14 cellular contexts compared by ENCODE assay signal in the genomic region with DNA sequence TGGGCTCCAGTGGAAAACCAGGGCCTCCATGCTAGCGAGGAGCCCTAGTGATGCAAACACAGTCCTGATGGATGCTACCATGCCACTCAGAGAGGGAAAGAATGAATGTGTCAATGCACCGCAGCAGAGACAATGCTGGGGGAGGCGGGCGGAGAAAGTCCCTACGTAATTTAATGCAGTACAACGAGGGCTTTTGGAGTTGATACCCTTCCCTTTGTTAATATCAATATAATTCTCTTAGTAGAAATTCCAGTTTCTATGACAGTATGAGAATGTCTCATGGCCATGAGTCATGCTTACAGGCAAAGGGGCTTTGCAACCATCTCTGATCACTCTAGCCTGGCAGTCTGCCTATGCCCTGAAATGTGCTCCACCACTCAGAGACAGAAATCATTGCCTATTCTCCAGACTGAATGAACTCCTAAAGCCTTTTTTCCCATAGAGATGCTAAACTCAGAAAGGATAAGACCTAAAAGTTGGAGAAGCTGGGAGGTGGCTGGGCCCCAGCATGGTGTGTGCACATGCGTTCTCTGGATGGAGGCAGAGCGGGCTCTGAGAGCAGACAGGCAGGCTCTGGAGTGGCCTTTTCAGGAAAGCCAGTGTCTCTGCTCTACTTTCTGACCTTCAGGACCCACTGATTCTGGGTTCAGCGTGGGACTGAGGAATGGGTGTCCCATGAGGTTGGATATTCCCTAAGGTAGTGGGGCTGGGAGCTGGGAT. TPM values are rescaled to one million over a fixed set of nuclear protein-coding genes. Genes with fewer than 3 reads are reported as not detected.
DNase-seq lines count a peak whose midpoint lies in the region; ATAC-seq, FAIRE-seq and TF ChIP-seq lines count a peak whose summit lies in the region.
"Had no signal": no experiment of that assay in that cellular context is flagged by ENCODE, and none has a peak within 500 bp of the region (broad histone marks: within the 10 kb centered on the region; RNA-seq: fewer than 3 reads in every experiment).

No MANE protein-coding gene starts in this region.

- POLR2A ChIA-PET in CD4-positive, alpha-beta memory T cell (lab: Charles Lee; ENCODE audit: partially characterized antibody): interaction anchor here (0.6 to 10.4 kb wide), 25 partner anchors 10 to 218 kb away, joined by 3 to 189 read pairs (median 4); partner anchors contain the start of genes GIMAP1, GIMAP2, GIMAP4 and GIMAP5

- no peak for TF ChIP-seq CTCF in spleen (IDR thresholded peaks at IDR 0.05 in 8 of 11, conservative IDR thresholded peaks at IDR 0.05 in 3 of 11)

- intact Hi-C loops in CD4-positive, alpha-beta memory T cell (cut with micrococcal nuclease): loop anchor here (5.0 kb wide), 2 partner anchors 52 to 72 kb away; partner anchors contain the start of genes GIMAP1 and GIMAP5
- intact Hi-C loops in spleen (cut with DNase I; ENCODE audit: low total_unique reads): no loop called here

- H3K9me3 ChIP-seq in CD4-positive, alpha-beta memory T cell (ENCODE audit: control insufficient read depth in 1 of 2, low read length in 2 of 2): no peaks in the 10 kb centered on the region
- H3K9me3 ChIP-seq in T-helper 17 cell (ENCODE audit: control insufficient read depth, low read length, poor library complexity, severe bottlenecking) (no peaks in the 10 kb centered on the region), spleen (peaks cover 0 to 10% (median 0%) of the 10 kb centered on the region in 8 donors)

- ATAC-seq in T-helper 17 cell (no peak), HG02623 (IDR thresholded peaks at IDR 0.05; ENCODE audit: unreplicated experiment) (no peak), GM19467 (IDR thresholded peaks at IDR 0.05; ENCODE audit: unreplicated experiment) (no peak)

- 79 to 90% (median 88%) methylated on average over 9 of the region's 9 CpGs for WGBS in spleen, 5 donors

- peak overlapping the region; percentile 82 to 99 (median 98) for H3K27ac Mint-ChIP-seq in CD4-positive, alpha-beta memory T cell
- peak overlapping the region; percentile 99 for H3K27ac Mint-ChIP-seq in T-helper 17 cell
- H3K27ac Mint-ChIP-seq in activated naive CD4-positive, alpha-beta T cell treated with anti-CD3 and anti-CD28 coated beads, Interleukin-2, amount 50 U/mL, for 24 hours: peak overlapping the region; percentile 98
- H3K27ac Mint-ChIP-seq: B cell had no signal

- no peaks in the 10 kb centered on the region for H3K27me3 ChIP-seq in CD4-positive, alpha-beta memory T cell (ENCODE audit: insufficient read depth, low read length)
- H3K27me3 ChIP-seq in spleen (replicated peaks in 1 of 7): no peaks in the 10 kb centered on the region

- no peak for DNase-seq in CD4-positive, alpha-beta memory T cell
- DNase-seq in T-helper 17 cell (no peak), spleen (no peak), GM19239 (ENCODE audit: insufficient read length, low spot score) (no peak), cerebellar nuclear complex (lab: John Stamatoyannopoulos, UW) (no peak)
- DNase-seq: left ventricle myocardium inferior, nucleus accumbens had no signal

- peaks cover 92% of the 10 kb centered on the region for H3K4me1 ChIP-seq in CD4-positive, alpha-beta memory T cell (ENCODE audit: insufficient read depth, low read length)
- peaks cover 6 to 81% (median 56%) of the 10 kb centered on the region in 6 donors for H3K4me1 ChIP-seq in spleen
- H3K4me1 ChIP-seq: left ventricle myocardium inferior had no signal

- no peak for FAIRE-seq in GM19239 (lab: Jason Lieb, UNC)
- FAIRE-seq: bronchial epithelial cell, G401.6 had no signal

- H3K4me1 Mint-ChIP-seq in CD4-positive, alpha-beta memory T cell: peaks cover 67 to 99% (median 82%) of the 10 kb centered on the region in 4 donors
- peaks cover 66% of the 10 kb centered on the region for H3K4me1 Mint-ChIP-seq in T-helper 17 cell
- H3K4me1 Mint-ChIP-seq in activated naive CD4-positive, alpha-beta T cell treated with anti-CD3 and anti-CD28 coated beads, Interleukin-2, amount 50 U/mL, for 24 hours: peaks cover 98% of the 10 kb centered on the region

- H3K36me3 ChIP-seq in CD4-positive, alpha-beta memory T cell (ENCODE audit: insufficient read depth, low read length): no peaks in the 10 kb centered on the region
- no peaks in the 10 kb centered on the region for H3K36me3 ChIP-seq in spleen
- H3K36me3 ChIP-seq: left ventricle myocardium inferior had no signal

- H3K27ac ChIP-seq in CD4-positive, alpha-beta memory T cell (ENCODE audit: low read depth, low read length): peak overlapping the region; percentile 68
- H3K27ac ChIP-seq in spleen: peak overlapping the region; percentile 40 to 91 (median 76)
- H3K27ac ChIP-seq: left ventricle myocardium inferior had no signal

- H3K9me3 Mint-ChIP-seq in CD4-positive, alpha-beta memory T cell: peaks cover 2 to 26% (median 11%) of the 10 kb centered on the region in 8 donors
- peaks cover 10% of the 10 kb centered on the region for H3K9me3 Mint-ChIP-seq in activated naive CD4-positive, alpha-beta T cell treated with anti-CD3 and anti-CD28 coated beads, Interleukin-2, amount 50 U/mL, for 24 hours

- no peak for TF ChIP-seq POLR2A in spleen (IDR thresholded peaks at IDR 0.05)

- H3K36me3 Mint-ChIP-seq in CD4-positive, alpha-beta memory T cell: peaks cover 7 to 22% of the 10 kb centered on the region in 2 donors
- peaks cover 2% of the 10 kb centered on the region for H3K36me3 Mint-ChIP-seq in T-helper 17 cell (ENCODE audit: low read depth)
- peaks cover 6% of the 10 kb centered on the region for H3K36me3 Mint-ChIP-seq in activated naive CD4-positive, alpha-beta T cell treated with anti-CD3 and anti-CD28 coated beads, Interleukin-2, amount 50 U/mL, for 24 hours

- CTCF ChIA-PET in CD4-positive, alpha-beta memory T cell (lab: Charles Lee; ENCODE audit: partially characterized antibody): interaction anchor here (0.7 to 3.5 kb wide), 6 partner anchors 11 to 146 kb away, joined by 3 to 15 read pairs (median 4); partner anchors contain the start of gene GIMAP6

- H3K27me3 Mint-ChIP-seq in CD4-positive, alpha-beta memory T cell: no peaks in the 10 kb centered on the region
- no peaks in the 10 kb centered on the region for H3K27me3 Mint-ChIP-seq in T-helper 17 cell
- H3K27me3 Mint-ChIP-seq in activated naive CD4-positive, alpha-beta T cell treated with anti-CD3 and anti-CD28 coated beads, Interleukin-2, amount 50 U/mL, for 24 hours: no peaks in the 10 kb centered on the region
- H3K27me3 Mint-ChIP-seq: B cell had no signal

- peak overlapping the region in 1 of 2 donors; percentile 32 for H3K4me3 ChIP-seq in CD4-positive, alpha-beta memory T cell (ENCODE audit: low read length in 2 of 2)
- peak overlapping the region in 1 of 8 donors; percentile 3 for H3K4me3 ChIP-seq in spleen
- H3K4me3 ChIP-seq: left ventricle myocardium inferior had no signal

- peak overlapping the region in 7 of 8 donors; percentile 16 to 88 (median 68) for H3K4me3 Mint-ChIP-seq in CD4-positive, alpha-beta memory T cell
- H3K4me3 Mint-ChIP-seq in T-helper 17 cell: peak overlapping the region; percentile 73
- H3K4me3 Mint-ChIP-seq in activated naive CD4-positive, alpha-beta T cell treated with anti-CD3 and anti-CD28 coated beads, Interleukin-2, amount 50 U/mL, for 24 hours: peak overlapping the region; percentile 57
- H3K4me3 Mint-ChIP-seq: B cell had no signal

RNA-seq across cellular contexts. Expression of gene GIMAP2, which starts 20.3 kb away (rescaled TPM):
- total RNA-seq in CD4-positive, alpha-beta memory T cell: 100 to 1,000 TPM; 238 to 244 TPM
- 100 to 1,000 TPM in 1 of 2 donors, 10 to 100 TPM in 1; 90.0 to 110 TPM for polyA plus RNA-seq in CD4-positive, alpha-beta memory T cell
- total RNA-seq in T-helper 17 cell (10 to 100 TPM; 53.7 to 68.2 TPM), spleen (100 to 1,000 TPM in 1 of 7 donors, 10 to 100 TPM in 6; 48.6 to 126 (median 85.4) TPM)
- polyA plus RNA-seq in spleen: 10 to 100 TPM; 33.9 to 48.5 (median 47.5) TPM
- total RNA-seq: MCF 10A had no signal

RNA-seq across cellular contexts. Expression of gene GIMAP6, which starts 33.0 kb away (rescaled TPM):
- 100 to 1,000 TPM; 158 to 173 TPM for total RNA-seq in CD4-positive, alpha-beta memory T cell
- 100 to 1,000 TPM; 115 to 154 TPM for polyA plus RNA-seq in CD4-positive, alpha-beta memory T cell
- total RNA-seq in T-helper 17 cell: 10 to 100 TPM; 25.5 to 48.3 TPM
- 100 to 1,000 TPM in 5 of 7 donors, 10 to 100 TPM in 2; 75.5 to 181 (median 135) TPM for total RNA-seq in spleen
- polyA plus RNA-seq in spleen: 10 to 100 TPM; 18.2 to 58.6 (median 27.7) TPM
- total RNA-seq: bronchial epithelial cell, MCF 10A had no signal

RNA-seq across cellular contexts. Expression of gene GIMAP1, which starts 51.2 kb away (rescaled TPM):
- 10 to 100 TPM; 93.7 to 97.6 TPM for total RNA-seq in CD4-positive, alpha-beta memory T cell
- 10 to 100 TPM; 36.6 to 69.2 TPM for polyA plus RNA-seq in CD4-positive, alpha-beta memory T cell
- total RNA-seq in T-helper 17 cell: 10 to 100 TPM; 14.1 to 23.0 TPM
- 10 to 100 TPM; 16.4 to 61.2 (median 48.1) TPM for total RNA-seq in spleen
- polyA plus RNA-seq in spleen: 10 to 100 TPM in 2 of 3 donors, 1 to 10 TPM in 1; 8.7 to 31.2 (median 14.1) TPM
- total RNA-seq: bronchial epithelial cell, MCF 10A had no signal
